ENCODE assay signal across 8 cellular contexts in the genomic region with DNA sequence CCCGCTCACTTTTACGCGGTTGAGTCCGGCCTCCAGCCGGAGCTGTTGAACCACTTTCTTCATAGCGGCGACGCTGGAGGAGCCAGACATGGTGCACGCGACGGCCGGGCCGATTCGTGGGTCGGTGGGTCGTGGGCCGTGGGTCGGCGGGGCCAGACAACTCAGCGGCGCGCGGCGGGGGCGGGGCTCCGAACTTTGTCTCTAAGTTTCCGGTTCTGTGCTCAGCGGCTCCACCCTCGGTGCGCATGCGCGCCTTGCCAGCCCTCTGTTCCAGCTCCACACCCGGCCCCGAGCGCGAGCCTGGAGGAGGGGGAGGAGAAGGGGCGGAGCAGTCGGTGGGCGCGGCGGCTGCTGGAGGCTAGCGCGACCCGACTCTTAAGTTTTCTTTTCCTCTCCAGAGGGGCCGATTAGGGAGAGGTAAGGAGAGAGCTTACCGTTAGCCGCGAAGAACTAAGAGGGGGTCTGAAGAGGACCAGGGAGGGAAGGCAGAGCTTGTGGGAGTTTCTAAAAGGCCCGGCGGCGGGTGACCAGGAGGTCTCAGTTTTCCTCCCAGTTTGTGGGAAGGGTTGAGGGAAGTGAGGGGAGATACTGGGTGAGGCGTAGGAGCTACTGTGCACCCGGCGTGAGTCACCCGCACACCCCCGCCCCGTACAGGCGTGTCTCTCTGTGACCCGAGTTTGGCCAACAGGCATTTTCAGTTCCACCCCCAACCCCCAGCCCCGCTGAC. TPM values are rescaled to one million over a fixed set of nuclear protein-coding genes. Genes with fewer than 3 reads are reported as not detected.
DNase-seq lines count a peak whose midpoint lies in the region; ATAC-seq, FAIRE-seq and TF ChIP-seq lines count a peak whose summit lies in the region.

Gene GNG5 (minus strand): TSS at position 580 of the 727 bp plus-strand sequence. CDS start 490 bp downstream, at position 90.
A gene with protein sequence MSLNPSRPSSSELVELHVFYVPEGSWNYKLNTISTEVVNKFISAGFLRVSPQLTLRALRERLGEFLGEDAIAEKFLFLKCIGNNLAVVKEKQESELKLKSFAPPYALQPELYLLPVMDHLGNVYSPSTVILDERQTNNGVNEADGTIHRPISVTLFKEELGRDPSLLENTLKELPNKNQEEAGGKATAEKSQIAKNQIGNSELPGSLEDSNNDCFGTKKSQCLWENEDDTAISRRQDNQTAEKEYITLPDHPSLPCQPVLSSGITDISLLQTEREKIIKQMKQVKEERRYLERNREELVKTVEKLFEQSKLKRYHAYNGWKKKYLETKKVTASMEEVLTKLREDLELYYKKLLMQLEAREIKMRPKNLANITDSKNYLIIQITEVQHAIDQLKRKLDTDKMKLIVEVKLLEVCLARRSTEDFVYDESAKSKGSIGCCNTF (plus strand): TSS at position 385 of the 727 bp plus-strand sequence. CDS start 9,974 bp downstream, outside the sequence.

- intact Hi-C loops in breast epithelium (cut with DNase I; ENCODE audit: low total_unique reads) = loop anchor here (2.0 to 10.0 kb wide), 2 partner anchors 19 to 69 kb away; partner anchors contain the start of gene CTBS

- TF ChIP-seq CTCF in VCaP (conservative IDR thresholded peaks at IDR 0.05) (no peak), breast epithelium (IDR thresholded peaks at IDR 0.05) (no peak)

- H3K4me3 ChIP-seq in breast epithelium = peak within 1 kb of the TSS; percentile 76 to 88 (median 83)
- peak within 1 kb of the TSS; percentile 41 to 77 for H3K4me3 ChIP-seq in small intestine (ENCODE audit: low read depth in 1 of 2, low read length in 2 of 2)

- H3K4me1 ChIP-seq in breast epithelium (peaks cover 0 to 7% of the 10 kb centered on the region in 2 donors), small intestine (ENCODE audit: control insufficient read depth in 2 of 2, insufficient read depth in 1 of 2, low read depth in 1 of 2, low read length in 1 of 2) (peaks cover 4 to 20% of the 10 kb centered on the region in 2 donors)

- peak within 1 kb of the TSS; percentile 88 for H3K27ac ChIP-seq in VCaP
- H3K27ac ChIP-seq in breast epithelium = peak within 1 kb of the TSS; percentile 96 to 98
- H3K27ac ChIP-seq in small intestine (ENCODE audit: low read depth in 1 of 2, low read length in 1 of 2) = peak within 1 kb of the TSS; percentile 93 to 98

- no peak for FAIRE-seq in small intestine (lab: Jason Lieb, UNC)

- no peaks in the 10 kb centered on the region for H3K36me3 ChIP-seq in breast epithelium
- H3K36me3 ChIP-seq in small intestine (ENCODE audit: control insufficient read depth in 2 of 2, insufficient read depth in 2 of 2, low read length in 2 of 2) = no peaks in the 10 kb centered on the region

- DNase-seq in ACHN = peak; percentile 94
- peak; percentile 91 for DNase-seq in NCI-H2171 treated with DMSO at 0.1 percent for 48 hours (lab: John Stamatoyannopoulos, UW)
- peak; percentile 96 to 97 for DNase-seq in breast epithelium (ENCODE audit: low spot score in 2 of 2)
- DNase-seq in iPS-NIHi11 (ENCODE audit: low spot score) = peak; percentile 95
- DNase-seq in small intestine = peak; percentile 99

- no peaks in the 10 kb centered on the region for H3K9me3 ChIP-seq in breast epithelium
- H3K9me3 ChIP-seq in small intestine (ENCODE audit: control insufficient read depth, low read depth) = no peaks in the 10 kb centered on the region

- peak; percentile 72 for ATAC-seq in GM18870 (IDR thresholded peaks at IDR 0.05; ENCODE audit: unreplicated experiment)
- peak; percentile 82 for ATAC-seq in HG03108 (IDR thresholded peaks at IDR 0.05; ENCODE audit: unreplicated experiment)

- H3K27me3 ChIP-seq in breast epithelium (no peaks in the 10 kb centered on the region), small intestine (ENCODE audit: control insufficient read depth in 2 of 2, insufficient read depth in 2 of 2, low read length in 2 of 2) (no peaks in the 10 kb centered on the region)

- WGBS in small intestine, 3 donors = 0 to 1% (median 1%) methylated on average over 57 to 60 of the region's 60 CpGs

- in situ Hi-C loops in ACHN (cut with HindIII; ENCODE audit: low pct_ligation_motif_present, low pct_unique_long_range_greater_than_20kb, low sequenced_read_pairs) = no loop called here

- peak; percentile 39 for TF ChIP-seq POLR2A in breast epithelium (IDR thresholded peaks at IDR 0.05)

RNA-seq across cellular contexts. Expression of gene GNG5, which starts in this region (rescaled TPM):
- total RNA-seq in breast epithelium = 10 to 100 TPM; 47.8 to 66.6 (median 47.9) TPM
- 100 to 1,000 TPM; 163 to 226 (median 212) TPM for polyA plus RNA-seq in small intestine

RNA-seq across cellular contexts. Expression of the second gene that starts in this region (rescaled TPM):
- 1 to 10 TPM in 1 of 3 donors, under 1 TPM in 2; 0.16 to 1.0 (median 0.33) TPM for total RNA-seq in breast epithelium
- under 1 TPM in 1 of 3 donors, not detected in 2; 0.79 TPM for polyA plus RNA-seq in small intestine

Comparison
In these comparisons a context has a peak if more than half of its experiments do, and no peak if none do; other contexts are left out.
1. Peak in every context shown above with its lines: DNase-seq, ATAC-seq, H3K4me3 ChIP-seq and H3K27ac ChIP-seq.